In genomic region chr6:88709819-88710246, GRCh38 we compare ENCODE assay signal across 1 cellular context.
TF ChIP-seq lines count a peak whose summit lies in the region.

No MANE protein-coding gene starts in this region.

TF ChIP-seq in HepG2, 621 proteins besides CTCF, POLR2A, EP300 and RAD21 (continued from another document and continues in another):
- TF ChIP-seq ATF2 (CRISPR knock-in tag; IDR thresholded peaks at IDR 0.05) (no peak), IRF2 (CRISPR knock-in tag; IDR thresholded peaks at IDR 0.05) (peak; percentile 46; the same call in 1 of the 2 replicates), HMGXB4 (CRISPR knock-in tag; IDR thresholded peaks at IDR 0.05; ENCODE audit: borderline replicate concordance in 1 of 2, low read depth in 1 of 2) (no peak), ZFP36L1 (CRISPR knock-in tag; IDR thresholded peaks at IDR 0.05) (no peak), ZBTB38 (CRISPR knock-in tag; IDR thresholded peaks at IDR 0.05) (no peak), ZNF253 (CRISPR knock-in tag; IDR thresholded peaks at IDR 0.05; ENCODE audit: borderline replicate concordance) (no peak), ZNF7 (CRISPR knock-in tag; IDR thresholded peaks at IDR 0.05) (no peak), CSRNP1 (CRISPR knock-in tag; IDR thresholded peaks at IDR 0.05) (0 out of 2 replicates have a peak, but pooled peaks have one; percentile 25), ZNF124 (CRISPR knock-in tag; IDR thresholded peaks at IDR 0.05) (no peak), FOXA1 (IDR thresholded peaks at IDR 0.05) (peak; percentile 74; the same call in 1 of the 2 replicates), FOXA1 (CRISPR knock-in tag; IDR thresholded peaks at IDR 0.05) (peak; percentile 85), CBFB (CRISPR knock-in tag; IDR thresholded peaks at IDR 0.05) (no peak), TAF1 (CRISPR knock-in tag; IDR thresholded peaks at IDR 0.05) (no peak), ATM (IDR thresholded peaks at IDR 0.05; ENCODE audit: borderline replicate concordance) (no peak), ZFP91 (CRISPR knock-in tag; IDR thresholded peaks at IDR 0.05; ENCODE audit: borderline replicate concordance) (no peak), TEAD2 (CRISPR knock-in tag; IDR thresholded peaks at IDR 0.05) (no peak), BORCS8-MEF2B (CRISPR knock-in tag; IDR thresholded peaks at IDR 0.05) (no peak), JUND (CRISPR knock-in tag; IDR thresholded peaks at IDR 0.05) (no peak), ZNF572 (CRISPR knock-in tag; IDR thresholded peaks at IDR 0.05) (no peak), ZIK1 (CRISPR knock-in tag; IDR thresholded peaks at IDR 0.05; ENCODE audit: borderline replicate concordance, low read depth) (no peak), KDM3A (CRISPR knock-in tag; IDR thresholded peaks at IDR 0.05; ENCODE audit: low read depth) (no peak; the same call in 1 of the 2 replicates), MIXL1 (CRISPR knock-in tag; IDR thresholded peaks at IDR 0.05) (peak; percentile 45), HNRNPUL1 (IDR thresholded peaks at IDR 0.05; ENCODE audit: low read depth, low read length) (no peak), ZBTB4 (CRISPR knock-in tag; IDR thresholded peaks at IDR 0.05; ENCODE audit: borderline replicate concordance) (no peak), MTA3 (CRISPR knock-in tag; IDR thresholded peaks at IDR 0.05) (no peak), HMGA1 (CRISPR knock-in tag; conservative IDR thresholded peaks at IDR 0.05) (no peak), ZNF577 (CRISPR knock-in tag; IDR thresholded peaks at IDR 0.05; ENCODE audit: borderline replicate concordance, low read depth) (no peak), ZNF550 (CRISPR knock-in tag; IDR thresholded peaks at IDR 0.05; ENCODE audit: borderline replicate concordance) (no peak), POLR2AphosphoS5 (IDR thresholded peaks at IDR 0.05; ENCODE audit: low read depth, low read length) (no peak), CHD4 (IDR thresholded peaks at IDR 0.05; ENCODE audit: borderline replicate concordance, low read length) (0 out of 2 replicates have a peak, but pooled peaks have one; percentile 78), CEBPZ (IDR thresholded peaks at IDR 0.05; ENCODE audit: low read length) (no peak), REST (IDR thresholded peaks at IDR 0.05; ENCODE audit: borderline replicate concordance in 1 of 2, low read depth in 1 of 2, low read length in 2 of 2) (peak in 1 of 2 experiments; percentile 61; a peak in 1 of 4 replicates), AGO2 (optimal IDR thresholded peaks at IDR 0.05; ENCODE audit: low read depth, low read length) (no peak), NKX3-1 (CRISPR knock-in tag; IDR thresholded peaks at IDR 0.05) (no peak), TBL1XR1 (IDR thresholded peaks at IDR 0.05; ENCODE audit: borderline replicate concordance, low read length, partially characterized antibody) (no peak), PRMT3 (CRISPR knock-in tag; IDR thresholded peaks at IDR 0.05; ENCODE audit: borderline replicate concordance, low read depth) (no peak), HOXA3 (CRISPR knock-in tag; IDR thresholded peaks at IDR 0.05) (peak; percentile 36; the same call in 1 of the 2 replicates), ZNF44 (CRISPR knock-in tag; IDR thresholded peaks at IDR 0.05) (no peak), ZNF607 (CRISPR knock-in tag; IDR thresholded peaks at IDR 0.05; ENCODE audit: borderline replicate concordance) (no peak), GTF3A (CRISPR knock-in tag; conservative IDR thresholded peaks at IDR 0.05) (no peak), TBX2 (CRISPR knock-in tag; IDR thresholded peaks at IDR 0.05; ENCODE audit: borderline replicate concordance) (no peak)
